13 cellular contexts compared by ENCODE assay signal in genomic region chr14:101980251-101980650, GRCh38. TPM values are rescaled to one million over a fixed set of nuclear protein-coding genes. Genes with fewer than 3 reads are reported as not detected.
DNase-seq lines count a peak whose midpoint lies in the region; ATAC-seq, FAIRE-seq and TF ChIP-seq lines count a peak whose summit lies in the region.
"Had no signal": no experiment of that assay in that cellular context is flagged by ENCODE, and none has a peak within 500 bp of the region (broad histone marks: within the 10 kb centered on the region; RNA-seq: fewer than 3 reads in every experiment).

No MANE protein-coding gene starts in this region.

- H3K79me2 ChIP-seq in SK-N-SH (ENCODE audit: insufficient read depth) (peaks cover 81% of the 10 kb centered on the region), keratinocyte (ENCODE audit: control insufficient read depth, insufficient read depth, low read length) (peaks cover 43% of the 10 kb centered on the region)

- H2AFZ ChIP-seq in SK-N-SH (ENCODE audit: low read depth): no peak overlapping the region
- no peak overlapping the region for H2AFZ ChIP-seq in keratinocyte (ENCODE audit: control insufficient read depth, low read length)

- no peaks in the 10 kb centered on the region for H3K27me3 ChIP-seq in SK-N-SH (ENCODE audit: insufficient read depth)
- no peaks in the 10 kb centered on the region for H3K27me3 ChIP-seq in ascending aorta
- H3K27me3 ChIP-seq in keratinocyte (ENCODE audit: control insufficient read depth, extremely low read depth, insufficient read depth, low read length): no peaks in the 10 kb centered on the region
- no peaks in the 10 kb centered on the region for H3K27me3 ChIP-seq in thoracic aorta (replicated peaks; ENCODE audit: insufficient read depth)

- H3K27ac ChIP-seq in SK-N-SH (ENCODE audit: low read depth in 2 of 2, low read length in 1 of 2) (peak overlapping the region; percentile 47 to 88; a peak in 3 of 4 replicates), ascending aorta (peak overlapping the region; percentile 30 to 67), keratinocyte (ENCODE audit: control insufficient read depth, insufficient read depth, low read length) (peak overlapping the region; percentile 78), thoracic aorta (peak overlapping the region; percentile 70 to 72)
- H3K27ac ChIP-seq: 22Rv1 had no signal

- peaks cover 21% of the 10 kb centered on the region for H4K20me1 ChIP-seq in SK-N-SH (ENCODE audit: insufficient read depth)
- H4K20me1 ChIP-seq in keratinocyte (ENCODE audit: control insufficient read depth, extremely low read depth, insufficient read depth, low read length): no peaks in the 10 kb centered on the region

- ATAC-seq in SK-N-SH treated with all-trans-retinoic acid at 6 μM for 48 hours: no peak
- ATAC-seq in thoracic aorta (ENCODE audit: insufficient number of reproducible peaks, low FRiP score, low read depth): no peak

- TF ChIP-seq CTCF in SK-N-SH (IDR thresholded peaks at IDR 0.05) (no peak), ascending aorta (IDR thresholded peaks at IDR 0.05) (no peak), keratinocyte (optimal IDR thresholded peaks at IDR 0.05 in 1 of 3, IDR thresholded peaks at IDR 0.05 in 1 of 3, conservative IDR thresholded peaks at IDR 0.05 in 1 of 3; ENCODE audit: extremely low read depth in 1 of 3, insufficient read depth in 2 of 3, low read length in 3 of 3) (no peak), thoracic aorta (IDR thresholded peaks at IDR 0.05) (no peak)

- peaks cover 47% of the 10 kb centered on the region for H3F3A ChIP-seq in SK-N-SH (replicated peaks; ENCODE audit: insufficient read depth)

- CTCF ChIA-PET in SK-N-SH (lab: Yijun Ruan, JAX): no interaction called here

- no peak for FAIRE-seq in keratinocyte (lab: Jason Lieb, UNC)

- H3K9me1 ChIP-seq in keratinocyte (ENCODE audit: control insufficient read depth, extremely low read depth, insufficient read depth, low read length): no peaks in the 10 kb centered on the region

- WGBS in SK-N-SH (ENCODE audit: low lambda C conversion rate): 81% methylated on average over 10 of the region's 10 CpGs

- no peaks in the 10 kb centered on the region for H3K9me3 ChIP-seq in SK-N-SH
- H3K9me3 ChIP-seq in ascending aorta: no peaks in the 10 kb centered on the region
- no peaks in the 10 kb centered on the region for H3K9me3 ChIP-seq in keratinocyte (ENCODE audit: control insufficient read depth, low read depth, low read length)
- H3K9me3 ChIP-seq in thoracic aorta: no peaks in the 10 kb centered on the region

- H3K4me3 ChIP-seq in SK-N-SH (ENCODE audit: low read depth in 2 of 2, low read length in 1 of 2) (no peak overlapping the region), ascending aorta (no peak overlapping the region), keratinocyte (ENCODE audit: control insufficient read depth in 2 of 3, extremely low read depth in 1 of 3, insufficient read depth in 2 of 3, low read depth in 1 of 3, low read length in 3 of 3) (peak overlapping the region in 2 of 3 experiments; percentile 7 to 16), thoracic aorta (no peak overlapping the region)

- DNase-seq in SK-N-SH: no peak
- peak in 1 of 2 donors; percentile 34 for DNase-seq in ascending aorta (ENCODE audit: low spot score in 2 of 2)
- no peak for DNase-seq in keratinocyte (ENCODE audit: low read depth, low spot score)
- DNase-seq in thoracic aorta (ENCODE audit: low spot score): no peak
- DNase-seq in HCEC 1CT: no peak
- no peak for DNase-seq in NCI-H2081 (lab: John Stamatoyannopoulos, UW)
- no peak for DNase-seq in SHP77 (lab: John Stamatoyannopoulos, UW)
- DNase-seq: activated CD4-positive, CD25-positive, alpha-beta regulatory T cell; activated T-cell treated with anti-CD3 and anti-CD28 coated beads, Interleukin-2, amount 50 U/mL, for 4 hours; NCI-H2171; stimulated activated CD4-positive, alpha-beta T cell treated with anti-CD3 and anti-CD28 coated beads, Interleukin-4, amount 100 ng/mL, for 24 hours had no signal

- peak overlapping the region; percentile 20; the same call in 1 of the 2 replicates for H3K4me2 ChIP-seq in SK-N-SH
- H3K4me2 ChIP-seq in keratinocyte (ENCODE audit: control insufficient read depth, extremely low read depth, insufficient read depth, low read depth, low read length): peak overlapping the region; percentile 60

- POLR2A ChIA-PET in SK-N-SH (lab: Yijun Ruan, JAX): no interaction called here

- intact Hi-C loops in ascending aorta (cut with DNase I): loop anchor here (2.0 kb wide), 1 partner anchor 15 kb away; the partner anchor contains the start of gene DYNC1H1

- H3K9me2 ChIP-seq in SK-N-SH: no peaks in the 10 kb centered on the region

- H3K4me1 ChIP-seq in SK-N-SH (ENCODE audit: control insufficient read depth in 1 of 2, insufficient read depth in 2 of 2, low read depth in 1 of 2, low read length in 1 of 2) (peaks cover 0 to 16% of the 10 kb centered on the region in 2 experiments; a peak in 1 of 4 replicates), ascending aorta (peaks cover 3 to 4% of the 10 kb centered on the region in 2 donors), keratinocyte (ENCODE audit: control insufficient read depth, extremely low read depth, insufficient read depth, low read length) (peaks cover 35% of the 10 kb centered on the region), thoracic aorta (ENCODE audit: control insufficient read depth in 1 of 2, low read depth in 2 of 2) (peaks cover 7 to 16% of the 10 kb centered on the region in 2 donors)

- TF ChIP-seq RAD21 in SK-N-SH (IDR thresholded peaks at IDR 0.05; ENCODE audit: low read length): no peak

- H3K36me3 ChIP-seq in SK-N-SH (replicated peaks in 1 of 2; ENCODE audit: control insufficient read depth in 1 of 2, insufficient read depth in 2 of 2, low read length in 1 of 2): peaks cover 52 to 84% of the 10 kb centered on the region in 2 experiments
- H3K36me3 ChIP-seq in ascending aorta: peaks cover 53 to 78% of the 10 kb centered on the region in 2 donors
- H3K36me3 ChIP-seq in keratinocyte (ENCODE audit: control insufficient read depth in 2 of 2, extremely low read depth in 1 of 2, insufficient read depth in 2 of 2, low read length in 2 of 2): peaks cover 25 to 28% of the 10 kb centered on the region in 2 experiments
- peaks cover 40% of the 10 kb centered on the region for H3K36me3 ChIP-seq in thoracic aorta

- dilution Hi-C loops in keratinocyte (cut with MboI; ENCODE audit: extremely low pct_ligation_motif_present, low sequenced_read_pairs): no loop called here

- TF ChIP-seq EP300 in SK-N-SH (IDR thresholded peaks at IDR 0.05; ENCODE audit: borderline replicate concordance in 1 of 2, low read depth in 1 of 2, low read length in 1 of 2): no peak

- H3K9ac ChIP-seq in SK-N-SH (peak overlapping the region; percentile 1; the same call in 1 of the 2 replicates), keratinocyte (ENCODE audit: control insufficient read depth, extremely low read depth, insufficient read depth, low read length) (peak overlapping the region; percentile 35)

TF ChIP-seq in SK-N-SH, 30 proteins besides CTCF, POLR2A, EP300 and RAD21 (continues in another document):
- TF ChIP-seq RXRA (IDR thresholded peaks at IDR 0.05; ENCODE audit: borderline replicate concordance, low read depth) (no peak), FOXJ3 (CRISPR knock-in tag; IDR thresholded peaks at IDR 0.05) (no peak), USF2 (IDR thresholded peaks at IDR 0.05; ENCODE audit: borderline replicate concordance, low read depth, low read length) (no peak), SMC3 (IDR thresholded peaks at IDR 0.05; ENCODE audit: low read depth, low read length) (no peak), POLR2AphosphoS5 (IDR thresholded peaks at IDR 0.05; ENCODE audit: low read depth, low read length) (no peak), FOSL2 (IDR thresholded peaks at IDR 0.05; ENCODE audit: borderline replicate concordance, low read depth) (no peak), GABPA (IDR thresholded peaks at IDR 0.05; ENCODE audit: low read depth) (no peak)

TF ChIP-seq in SK-N-SH treated with all-trans-retinoic acid at 6 μM for 48 hours, 23 proteins besides CTCF, POLR2A, EP300 and RAD21 (continues in another document):
- TF ChIP-seq ARNTL (CRISPR knock-in tag; IDR thresholded peaks at IDR 0.05; ENCODE audit: borderline replicate concordance, low read depth): no peak
- TF ChIP-seq ZNF70 (CRISPR knock-in tag; IDR thresholded peaks at IDR 0.05): no peak
- TF ChIP-seq TCF4 (CRISPR knock-in tag; IDR thresholded peaks at IDR 0.05; ENCODE audit: borderline replicate concordance): no peak
- no peak for TF ChIP-seq ZC3H10 (CRISPR knock-in tag; IDR thresholded peaks at IDR 0.05)
- no peak for TF ChIP-seq POU6F1 (CRISPR knock-in tag; IDR thresholded peaks at IDR 0.05; ENCODE audit: borderline replicate concordance, low read depth)
- TF ChIP-seq PPARA (CRISPR knock-in tag; IDR thresholded peaks at IDR 0.05; ENCODE audit: borderline replicate concordance): no peak
- TF ChIP-seq ESRRG (CRISPR knock-in tag; IDR thresholded peaks at IDR 0.05): no peak

RNA-seq across cellular contexts. Expression of gene DYNC1H1, which starts 15.9 kb away (rescaled TPM):
- polyA plus RNA-seq in SK-N-SH (2012; rRNA removed) (110 and 140 TPM in 2 replicates), keratinocyte (166 to 185 TPM (median 179 TPM) in 3 replicates)
- polyA plus RNA-seq in SK-N-SH (2012; cell fraction: cytosol; rRNA removed): 78.2 and 105 TPM in 2 replicates
- polyA plus RNA-seq in SK-N-SH (2012; cell fraction: nucleus; rRNA removed): 354 and 413 TPM in 2 replicates
- total RNA-seq in ascending aorta (577 TPM), thoracic aorta (100 to 1,000 TPM; 517 to 555 TPM)
- 369 TPM for polyA plus RNA-seq in keratinocyte (2011; ENCODE audit: low read depth)
- polyA plus RNA-seq in keratinocyte (2011; cell fraction: cytosol; rRNA removed): 99.9 and 122 TPM in 2 replicates
- 1,037 and 1,053 TPM in 2 replicates for polyA plus RNA-seq in keratinocyte (2011; cell fraction: nucleus; rRNA removed)
- 207 and 398 TPM in 2 replicates for polyA plus RNA-seq in keratinocyte (2012; ENCODE audit: low replicate concordance)
- polyA minus RNA-seq in keratinocyte: 553 to 1,216 TPM (median 812 TPM) in 3 replicates
- polyA minus RNA-seq in keratinocyte (2011; cell fraction: cytosol; rRNA and poly(A)+ RNA removed): 251 TPM
- polyA minus RNA-seq in keratinocyte (2011; cell fraction: nucleus; rRNA and poly(A)+ RNA removed): 1,725 and 2,247 TPM in 2 replicates

Comparison
In these comparisons a context has a peak if more than half of its experiments do, and no peak if none do; other contexts are left out.
1. H3K4me3 ChIP-seq: peak in keratinocyte (2 of 3); none in SK-N-SH (0 of 2), ascending aorta (0 of 2) and thoracic aorta (single experiment).
2. Peak in every context shown above with its lines, with median percentiles within 50 percentile points of each other: H3K27ac ChIP-seq.